8 cellular contexts compared by ENCODE assay signal in genomic region chr17:28662527-28662829, GRCh38. TPM values are rescaled to one million over a fixed set of nuclear protein-coding genes. Genes with fewer than 3 reads are reported as not detected.
DNase-seq lines count a peak whose midpoint lies in the region; ATAC-seq and TF ChIP-seq lines count a peak whose summit lies in the region.

No MANE protein-coding gene starts in this region.

- H3K27ac ChIP-seq in cardiac muscle cell (peak overlapping the region; percentile 98), ascending aorta (peak overlapping the region; percentile 84 to 98), lung (ENCODE audit: low read depth in 1 of 2, low read length in 1 of 2) (peak overlapping the region; percentile 96 to 98), uterus (peak overlapping the region; percentile 96 to 98)

- TF ChIP-seq CTCF in cardiac muscle cell (IDR thresholded peaks at IDR 0.05; ENCODE audit: low read depth, low read length) = no peak
- no peak for TF ChIP-seq CTCF in ascending aorta (IDR thresholded peaks at IDR 0.05)
- TF ChIP-seq CTCF in lung (IDR thresholded peaks at IDR 0.05; ENCODE audit: control extremely low read depth, extremely low read depth) = no peak
- no peak for TF ChIP-seq CTCF in uterus (IDR thresholded peaks at IDR 0.05)

- H3K9me3 ChIP-seq in cardiac muscle cell (ENCODE audit: low read depth) (no peaks in the 10 kb centered on the region), ascending aorta (no peaks in the 10 kb centered on the region), lung (ENCODE audit: control insufficient read depth in 2 of 2, insufficient read depth in 1 of 2, low read length in 1 of 2) (no peaks in the 10 kb centered on the region), uterus (no peaks in the 10 kb centered on the region)

- no peak for TF ChIP-seq POLR2A in uterus (IDR thresholded peaks at IDR 0.05)

- 0 to 1% methylated on average over 10 of the region's 10 CpGs for WGBS in lung, 2 donors

- H3K36me3 ChIP-seq in cardiac muscle cell = peaks cover 7% of the 10 kb centered on the region
- H3K36me3 ChIP-seq in ascending aorta = peaks cover 18 to 27% of the 10 kb centered on the region in 2 donors
- H3K36me3 ChIP-seq in lung (ENCODE audit: control insufficient read depth in 2 of 2, insufficient read depth in 2 of 2, low read length in 2 of 2) = peaks cover 0 to 15% of the 10 kb centered on the region in 2 donors
- H3K36me3 ChIP-seq in uterus = no peaks in the 10 kb centered on the region

- no peak for DNase-seq in cardiac muscle cell (ENCODE audit: low read depth in 1 of 2, low spot score in 1 of 2)
- no peak for DNase-seq in Right ventricle myocardium superior
- no peak for DNase-seq in ascending aorta (ENCODE audit: low spot score in 2 of 2)
- DNase-seq in lung (ENCODE audit: low spot score) = no peak
- no peak for DNase-seq in uterus
- DNase-seq in NCI-H146 treated with DMSO at 0.1 percent for 48 hours (lab: John Stamatoyannopoulos, UW; ENCODE audit: unreplicated experiment) = no peak
- DNase-seq in NCI-H446 (lab: John Stamatoyannopoulos, UW) = no peak
- DNase-seq in NCI-H2029 (lab: John Stamatoyannopoulos, UW) = no peak

- intact Hi-C loops in Right ventricle myocardium superior (cut with DNase I) (no loop called here), ascending aorta (cut with DNase I) (loop anchor here (1.0 to 2.0 kb wide), 2 partner anchors 15 to 92 kb away; partner anchors contain the start of gene PIGS), uterus (cut with DNase I; ENCODE audit: low total_unique reads) (no loop called here)

- no peaks in the 10 kb centered on the region for H3K27me3 ChIP-seq in cardiac muscle cell
- no peaks in the 10 kb centered on the region for H3K27me3 ChIP-seq in ascending aorta
- no peaks in the 10 kb centered on the region for H3K27me3 ChIP-seq in lung (ENCODE audit: control insufficient read depth, insufficient read depth)
- H3K27me3 ChIP-seq in uterus = no peaks in the 10 kb centered on the region

- H3K4me1 ChIP-seq in cardiac muscle cell (ENCODE audit: low read depth) (peaks cover 14% of the 10 kb centered on the region), ascending aorta (peaks cover 16 to 26% of the 10 kb centered on the region in 2 donors), lung (ENCODE audit: control insufficient read depth in 2 of 2, insufficient read depth in 2 of 2, low read length in 2 of 2) (peaks cover 2 to 18% of the 10 kb centered on the region in 2 donors), uterus (peaks cover 0 to 12% of the 10 kb centered on the region in 2 donors)

- H3K4me3 ChIP-seq in cardiac muscle cell (peak overlapping the region; percentile 73), ascending aorta (peak overlapping the region; percentile 70 to 91), lung (peak overlapping the region; percentile 84), uterus (peak overlapping the region; percentile 72 to 99)

- ATAC-seq in Right ventricle myocardium superior (ENCODE audit: poor library complexity) (no peak), lung (ENCODE audit: insufficient read depth, low FRiP score) (no peak)

RNA-seq across cellular contexts. Expression of gene SUPT6H, which starts 0.5 kb away (rescaled TPM):
- total RNA-seq in cardiac muscle cell (33.5 and 67.8 TPM in 2 replicates), Right ventricle myocardium superior (38.8 TPM), ascending aorta (43.7 TPM), lung (10 to 100 TPM; 64.8 to 96.4 TPM), uterus (10 to 100 TPM; 15.3 to 84.5 (median 47.5) TPM)
- polyA plus RNA-seq in cardiac muscle cell (29.7 and 33.7 TPM in 2 replicates), lung (10 to 100 TPM; 27.5 to 32.4 TPM)

RNA-seq across cellular contexts. Expression of gene SDF2, which starts 0.8 kb away (rescaled TPM):
- 26.1 and 33.9 TPM in 2 replicates for total RNA-seq in cardiac muscle cell
- polyA plus RNA-seq in cardiac muscle cell = 69.0 and 85.7 TPM in 2 replicates
- 26.4 TPM for total RNA-seq in Right ventricle myocardium superior
- 51.9 TPM for total RNA-seq in ascending aorta
- total RNA-seq in lung = 10 to 100 TPM; 45.1 to 51.9 TPM
- polyA plus RNA-seq in lung = 10 to 100 TPM; 36.5 to 73.3 TPM
- 10 to 100 TPM; 35.9 to 50.1 (median 43.3) TPM for total RNA-seq in uterus

RNA-seq across cellular contexts. Expression of gene BLTP2, which starts 17.5 kb away (rescaled TPM):
- 67.3 and 89.0 TPM in 2 replicates for total RNA-seq in cardiac muscle cell
- polyA plus RNA-seq in cardiac muscle cell = 49.2 and 49.9 TPM in 2 replicates
- total RNA-seq in Right ventricle myocardium superior = 69.2 TPM
- total RNA-seq in ascending aorta = 104 TPM
- 100 to 1,000 TPM in 1 of 2 donors, 10 to 100 TPM in 1; 81.3 to 147 TPM for total RNA-seq in lung
- 10 to 100 TPM; 23.4 to 46.4 TPM for polyA plus RNA-seq in lung
- 100 to 1,000 TPM in 1 of 4 donors, 10 to 100 TPM in 3; 35.0 to 126 (median 68.5) TPM for total RNA-seq in uterus

RNA-seq across cellular contexts. Expression of gene RSKR, which starts 48.5 kb away (rescaled TPM):
- 7.3 and 16.2 TPM in 2 replicates for total RNA-seq in cardiac muscle cell
- polyA plus RNA-seq in cardiac muscle cell = 2.8 and 3.5 TPM in 2 replicates
- total RNA-seq in Right ventricle myocardium superior = 4.8 TPM
- 0.32 TPM for total RNA-seq in ascending aorta
- 10 to 100 TPM; 12.2 to 14.3 TPM for total RNA-seq in lung
- polyA plus RNA-seq in lung = 1 to 10 TPM; 3.9 to 5.5 TPM
- 10 to 100 TPM in 2 of 4 donors, 1 to 10 TPM in 1, not detected in 1; 5.9 to 19.6 (median 11.3) TPM for total RNA-seq in uterus

RNA-seq across cellular contexts. Expression of gene PROCA1, which starts 49.2 kb away (rescaled TPM):
- total RNA-seq in cardiac muscle cell (19.4 and 44.8 TPM in 2 replicates), Right ventricle myocardium superior (1.3 TPM), ascending aorta (1.6 TPM), lung (1 to 10 TPM; 2.1 to 3.7 TPM), uterus (1 to 10 TPM in 2 of 4 donors, not detected in 2; 2.6 to 3.6 TPM)
- polyA plus RNA-seq in cardiac muscle cell (7.8 and 11.1 TPM in 2 replicates), lung (1 to 10 TPM; 1.2 to 3.4 TPM)
